In genomic region chr9:120439147-120439546, GRCh38 we compare ENCODE assay signal across 8 cellular contexts.
DNase-seq lines count a peak whose midpoint lies in the region; ATAC-seq and TF ChIP-seq lines count a peak whose summit lies in the region.

No MANE protein-coding gene starts in this region.

- H3K4me3 Mint-ChIP-seq in activated CD4-positive, alpha-beta T cell treated with anti-CD3 and anti-CD28 coated beads, Interleukin-2, amount 10 ng/mL, durations not matched to agents 24 days and 14 days: no peak overlapping the region
- no peak overlapping the region for H3K4me3 Mint-ChIP-seq in activated CD8-positive, alpha-beta T cell treated with anti-CD3 and anti-CD28 coated beads, Interleukin-2, amount 10 ng/mL, durations not matched to agents 7 days and 5 days

- POLR2A ChIA-PET in activated CD8-positive, alpha-beta T cell treated with anti-CD3 and anti-CD28 coated beads, Interleukin-2, amount 10 ng/mL, durations not matched to agents 7 days and 5 days (lab: Charles Lee): no interaction called here

- 73% methylated on average over 7 of the region's 7 CpGs for WGBS in right lobe of liver (ENCODE audit: insufficient coverage, low coverage, low lambda C conversion rate, missing lambda C conversion rate)

- H3K4me1 ChIP-seq in right lobe of liver: peaks cover 0 to 8% (median 0%) of the 10 kb centered on the region in 4 donors

- ATAC-seq in activated CD8-positive, alpha-beta T cell treated with anti-CD3 and anti-CD28 coated beads, Interleukin-2, amount 10 ng/mL, durations not matched to agents 7 days and 5 days: peak; percentile 64
- peak; percentile 71 to 87 (median 76) for ATAC-seq in right lobe of liver

- H3K9me3 Mint-ChIP-seq in activated CD4-positive, alpha-beta T cell treated with anti-CD3 and anti-CD28 coated beads, Interleukin-2, amount 10 ng/mL, durations not matched to agents 24 days and 14 days: no peaks in the 10 kb centered on the region
- no peaks in the 10 kb centered on the region for H3K9me3 Mint-ChIP-seq in activated CD8-positive, alpha-beta T cell treated with anti-CD3 and anti-CD28 coated beads, Interleukin-2, amount 10 ng/mL, durations not matched to agents 7 days and 5 days (ENCODE audit: insufficient read depth)

- no peaks in the 10 kb centered on the region for H3K9me3 ChIP-seq in right lobe of liver

- no peak overlapping the region for H3K27ac ChIP-seq in right lobe of liver

- TF ChIP-seq CTCF in right lobe of liver (IDR thresholded peaks at IDR 0.05): peak; percentile 50 to 60 (median 54)

- peaks cover 0 to 19% (median 2%) of the 10 kb centered on the region in 4 donors for H3K36me3 ChIP-seq in right lobe of liver

- no peak overlapping the region for H3K4me3 ChIP-seq in right lobe of liver

- no peaks in the 10 kb centered on the region for H3K27me3 Mint-ChIP-seq in activated CD4-positive, alpha-beta T cell treated with anti-CD3 and anti-CD28 coated beads, Interleukin-2, amount 10 ng/mL, durations not matched to agents 24 days and 14 days
- H3K27me3 Mint-ChIP-seq in activated CD8-positive, alpha-beta T cell treated with anti-CD3 and anti-CD28 coated beads, Interleukin-2, amount 10 ng/mL, durations not matched to agents 7 days and 5 days (ENCODE audit: low read depth): no peaks in the 10 kb centered on the region

- CTCF ChIA-PET in activated CD8-positive, alpha-beta T cell treated with anti-CD3 and anti-CD28 coated beads, Interleukin-2, amount 10 ng/mL, durations not matched to agents 7 days and 5 days (lab: Charles Lee): interaction anchor here (0.6 to 3.7 kb wide), 9 partner anchors 10 to 883 kb away, joined by 3 to 19 read pairs (median 4); no protein-coding TSS in a partner anchor

- H3K4me1 Mint-ChIP-seq in activated CD4-positive, alpha-beta T cell treated with anti-CD3 and anti-CD28 coated beads, Interleukin-2, amount 10 ng/mL, durations not matched to agents 24 days and 14 days: peaks cover 30% of the 10 kb centered on the region
- H3K4me1 Mint-ChIP-seq in activated CD8-positive, alpha-beta T cell treated with anti-CD3 and anti-CD28 coated beads, Interleukin-2, amount 10 ng/mL, durations not matched to agents 7 days and 5 days (ENCODE audit: low read depth): peaks cover 24% of the 10 kb centered on the region

- intact Hi-C loops in activated CD4-positive, alpha-beta T cell treated with anti-CD3 and anti-CD28 coated beads, Interleukin-2, amount 10 ng/mL, durations not matched to agents 24 days and 14 days (cut with micrococcal nuclease): loop anchor here (2.0 kb wide), 1 partner anchor 44 kb away; no protein-coding TSS in a partner anchor
- intact Hi-C loops in right lobe of liver (cut with DNase I): no loop called here

- H3K36me3 Mint-ChIP-seq in activated CD4-positive, alpha-beta T cell treated with anti-CD3 and anti-CD28 coated beads, Interleukin-2, amount 10 ng/mL, durations not matched to agents 24 days and 14 days (ENCODE audit: low read depth): peaks cover 64% of the 10 kb centered on the region
- peaks cover 63% of the 10 kb centered on the region for H3K36me3 Mint-ChIP-seq in activated CD8-positive, alpha-beta T cell treated with anti-CD3 and anti-CD28 coated beads, Interleukin-2, amount 10 ng/mL, durations not matched to agents 7 days and 5 days (ENCODE audit: low read depth)

- TF ChIP-seq POLR2A in right lobe of liver (IDR thresholded peaks at IDR 0.05): no peak

- H3K27me3 ChIP-seq in right lobe of liver: no peaks in the 10 kb centered on the region

- peak; percentile 72 for DNase-seq in activated CD4-positive, alpha-beta T cell treated with anti-CD3 and anti-CD28 coated beads, Interleukin-2, amount 10 ng/mL, durations not matched to agents 24 days and 14 days
- no peak for DNase-seq in activated CD4-positive, alpha-beta T cell treated with anti-CD3 and anti-CD28 coated beads, Interleukin-2, amount 50 U/mL, for 1 hour
- peak; percentile 51 for DNase-seq in HuH-7 (ENCODE audit: low spot score)
- DNase-seq in activated CD8-positive, alpha-beta T cell treated with anti-CD3 and anti-CD28 coated beads, Interleukin-2, amount 10 ng/mL, durations not matched to agents 7 days and 5 days: peak; percentile 36
- DNase-seq in right lobe of liver: no peak
- no peak for DNase-seq in T1000 (lab: John Stamatoyannopoulos, UW)
- DNase-seq in NCI-H2029 (lab: John Stamatoyannopoulos, UW): no peak
- DNase-seq in mesenteric fat pad (ENCODE audit: low spot score): no peak

- H3K27ac Mint-ChIP-seq in activated CD4-positive, alpha-beta T cell treated with anti-CD3 and anti-CD28 coated beads, Interleukin-2, amount 10 ng/mL, durations not matched to agents 24 days and 14 days: no peak overlapping the region
- H3K27ac Mint-ChIP-seq in activated CD8-positive, alpha-beta T cell treated with anti-CD3 and anti-CD28 coated beads, Interleukin-2, amount 10 ng/mL, durations not matched to agents 7 days and 5 days: no peak overlapping the region

Comparison
In these comparisons a context has a peak if more than half of its experiments do, and no peak if none do; other contexts are left out.
1. DNase-seq: peak in activated CD4-positive, alpha-beta T cell treated with anti-CD3 and anti-CD28 coated beads, Interleukin-2, amount 10 ng/mL, durations not matched to agents 24 days and 14 days (single experiment), HuH-7 (single experiment) and activated CD8-positive, alpha-beta T cell treated with anti-CD3 and anti-CD28 coated beads, Interleukin-2, amount 10 ng/mL, durations not matched to agents 7 days and 5 days (single experiment); none in activated CD4-positive, alpha-beta T cell treated with anti-CD3 and anti-CD28 coated beads, Interleukin-2, amount 50 U/mL, for 1 hour (single experiment), right lobe of liver (0 of 3), T1000 (single experiment), NCI-H2029 (single experiment) and mesenteric fat pad (single experiment).